Comparison of ENCODE assay signal across 18 cellular contexts in the genomic region with DNA sequence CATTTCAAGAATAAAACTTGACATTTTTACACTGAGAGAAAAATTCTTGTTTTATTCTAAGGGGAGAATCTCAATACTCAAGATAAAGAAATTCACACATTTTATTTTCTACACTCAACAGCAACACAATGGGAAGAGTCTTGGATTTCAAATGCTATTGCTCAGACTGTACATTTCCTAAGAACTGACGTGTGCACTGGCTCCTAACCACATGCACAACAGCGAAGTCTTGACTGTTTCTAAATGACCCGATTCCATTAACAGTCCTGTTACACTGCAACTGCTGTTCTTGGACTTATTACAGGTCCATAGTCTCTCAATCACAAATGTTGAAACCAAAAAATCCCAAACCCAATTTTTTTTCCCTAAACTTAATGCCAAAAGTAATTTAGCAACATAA.
"Had no signal": no experiment of that assay in that cellular context is flagged by ENCODE, and none has a peak within 500 bp of the region (broad histone marks: within the 10 kb centered on the region; RNA-seq: fewer than 3 reads in every experiment).

No MANE protein-coding gene starts in this region.

- H3K9me3 ChIP-seq: esophagus squamous epithelium, left ventricle myocardium inferior, lower lobe of right lung, sigmoid colon, uterus had no signal

- H3K4me1 ChIP-seq: lower lobe of right lung, sigmoid colon, uterus had no signal

- H3K27ac Mint-ChIP-seq: nephron progenitor cell had no signal

- H3K36me3 ChIP-seq: uterus had no signal

- H3K27ac ChIP-seq: dorsolateral prefrontal cortex, esophagus squamous epithelium, left ventricle myocardium inferior, lower lobe of right lung, sigmoid colon, skin epidermis, uterus had no signal

- H3K27me3 ChIP-seq: dorsolateral prefrontal cortex, esophagus squamous epithelium, sigmoid colon, uterus had no signal

- DNase-seq: central memory CD4-positive, alpha-beta T cell; cortex of kidney; dorsolateral prefrontal cortex; effector CD8-positive, alpha-beta T cell; esophagus squamous epithelium; immature natural killer cell; left ventricle myocardium inferior; lower lobe of right lung; mesenchymal stem cell; midbrain; nephron progenitor cell; sigmoid colon; stimulated activated CD4-positive, alpha-beta T cell treated with anti-CD3 and anti-CD28 coated beads, Interleukin-2, amount 100 ng/mL, for 24 hours; stimulated activated CD4-positive, alpha-beta T cell treated with anti-CD3 and anti-CD28 coated beads, Interleukin-4, amount 100 ng/mL, for 4 hours; stimulated activated naive CD4-positive, alpha-beta T cell; trophoblast cell; uterus had no signal

- H3K9me3 Mint-ChIP-seq: immature natural killer cell, nephron progenitor cell had no signal

- H3K4me3 ChIP-seq: dorsolateral prefrontal cortex, esophagus squamous epithelium, left ventricle myocardium inferior, lower lobe of right lung, sigmoid colon, skin epidermis, uterus had no signal

- ATAC-seq: lower lobe of right lung had no signal

- H3K4me3 Mint-ChIP-seq: immature natural killer cell, nephron progenitor cell had no signal
